9 cellular contexts compared by ENCODE assay signal in genomic region chr3:47664519-47664918, GRCh38.
A peak's percentile ranks its signal among the peaks of the same experiment; 100 is the strongest.
DNase-seq lines count a peak whose midpoint lies in the region; ATAC-seq, FAIRE-seq and TF ChIP-seq lines count a peak whose summit lies in the region.
"Had no signal": no experiment of that assay in that cellular context is flagged by ENCODE, and none has a peak within 500 bp of the region (broad histone marks: within the 10 kb centered on the region; RNA-seq: fewer than 3 reads in every experiment).

No MANE protein-coding gene starts in this region.

- H3K4ac ChIP-seq in IMR-90 (ENCODE audit: low read depth, low read length) (no peak overlapping the region), mesenchymal stem cell (ENCODE audit: low read depth in 1 of 2, low read length in 2 of 2) (no peak overlapping the region)

- in situ Hi-C loops in IMR-90 (cut with MboI; ENCODE audit: low sequenced_read_pairs): no loop called here

- no peak overlapping the region for H3K4me3 Mint-ChIP-seq in astrocyte (ENCODE audit: unreplicated experiment)

- H3K9me3 ChIP-seq in IMR-90 (ENCODE audit: control insufficient read depth, insufficient read depth, low read length): no peaks in the 10 kb centered on the region
- H3K9me3 ChIP-seq in astrocyte (ENCODE audit: insufficient read depth, low read depth, low read length): no peaks in the 10 kb centered on the region
- no peaks in the 10 kb centered on the region for H3K9me3 ChIP-seq in mesenchymal stem cell (ENCODE audit: control insufficient read depth, low read length)

- H4K8ac ChIP-seq in IMR-90 (ENCODE audit: low read depth in 2 of 2, low read length in 2 of 2) (no peak overlapping the region), mesenchymal stem cell (ENCODE audit: low read length) (no peak overlapping the region)

- no peak overlapping the region for H2BK12ac ChIP-seq in mesenchymal stem cell (ENCODE audit: low read length in 2 of 2)

- no peak overlapping the region for H3K27ac ChIP-seq in IMR-90 (ENCODE audit: insufficient read depth, low read length)
- no peak overlapping the region for H3K27ac ChIP-seq in astrocyte (ENCODE audit: low read depth, low read length)
- no peak overlapping the region for H3K27ac ChIP-seq in mesenchymal stem cell (ENCODE audit: low read length, poor library complexity, severe bottlenecking)

- no peaks in the 10 kb centered on the region for H3K9me3 Mint-ChIP-seq in astrocyte (ENCODE audit: unreplicated experiment)

- H3K36me3 Mint-ChIP-seq in astrocyte (ENCODE audit: low read depth, unreplicated experiment): peaks cover 2% of the 10 kb centered on the region

- CTCF ChIA-PET in IMR-90 (lab: Yijun Ruan, JAX): no interaction called here

- peaks cover 5% of the 10 kb centered on the region for H4K20me1 ChIP-seq in IMR-90 (ENCODE audit: insufficient read depth, low read length)
- peaks cover 24% of the 10 kb centered on the region for H4K20me1 ChIP-seq in astrocyte (ENCODE audit: insufficient read depth, low read length)

- H2BK120ac ChIP-seq in IMR-90 (ENCODE audit: low read depth, low read length) (no peak overlapping the region), mesenchymal stem cell (ENCODE audit: low read depth, low read length) (no peak overlapping the region)

- no peaks in the 10 kb centered on the region for H3K27me3 Mint-ChIP-seq in astrocyte (ENCODE audit: low read depth, unreplicated experiment)

- ATAC-seq in IMR-90 (ENCODE audit: low read depth) (no peak), HG03457 (IDR thresholded peaks at IDR 0.05; ENCODE audit: unreplicated experiment) (no peak), HG02610 (IDR thresholded peaks at IDR 0.05; ENCODE audit: unreplicated experiment) (no peak)

- peaks cover 5% of the 10 kb centered on the region; the same call in 1 of the 2 replicates for H3K9me1 ChIP-seq in IMR-90 (ENCODE audit: insufficient read depth, low read length)

- no peak for TF ChIP-seq RAD21 in IMR-90 (IDR thresholded peaks at IDR 0.05; ENCODE audit: low read length)

- H3K27ac Mint-ChIP-seq in astrocyte (ENCODE audit: unreplicated experiment): peak overlapping the region; percentile 34

- POLR2A ChIA-PET in IMR-90 (lab: Charles Lee; ENCODE audit: unreplicated experiment): no interaction called here

- TF ChIP-seq POLR2A in IMR-90 (IDR thresholded peaks at IDR 0.05; ENCODE audit: low read depth, low read length): no peak

- H3K79me1 ChIP-seq in IMR-90 (ENCODE audit: low read depth in 1 of 2, low read length in 2 of 2) (peaks cover 0 to 16% of the 10 kb centered on the region in 2 experiments; a peak in 3 of 4 replicates), mesenchymal stem cell (replicated peaks; ENCODE audit: low read length, poor library complexity, severe bottlenecking) (peaks cover 17% of the 10 kb centered on the region)

- H3K9ac ChIP-seq in IMR-90 (ENCODE audit: low read depth, low read length): no peak overlapping the region
- H3K9ac ChIP-seq in astrocyte (ENCODE audit: low read length): no peak overlapping the region
- H3K9ac ChIP-seq in mesenchymal stem cell (ENCODE audit: low read length): no peak overlapping the region

- peak overlapping the region; percentile 9; the same call in 1 of the 2 replicates for H3K23ac ChIP-seq in IMR-90 (ENCODE audit: low read depth, low read length)
- H3K23ac ChIP-seq in mesenchymal stem cell (ENCODE audit: low read length in 2 of 2): no peak overlapping the region

- H3K4me2 ChIP-seq in IMR-90 (ENCODE audit: low read depth, low read length): no peak overlapping the region
- no peak overlapping the region for H3K4me2 ChIP-seq in astrocyte (ENCODE audit: low read length)
- H3K4me2 ChIP-seq in mesenchymal stem cell (ENCODE audit: low read length, poor library complexity, severe bottlenecking): no peak overlapping the region

- H3K4me3 ChIP-seq in IMR-90 (ENCODE audit: insufficient read depth, low read depth, low read length): no peak overlapping the region
- H3K4me3 ChIP-seq in astrocyte (ENCODE audit: insufficient read depth, low read depth, low read length): no peak overlapping the region
- H3K4me3 ChIP-seq in mesenchymal stem cell (ENCODE audit: insufficient read depth in 1 of 2, low read depth in 1 of 2, low read length in 2 of 2): no peak overlapping the region

- peaks cover 19% of the 10 kb centered on the region for H3K4me1 Mint-ChIP-seq in astrocyte (ENCODE audit: low read depth, unreplicated experiment)

- no peak overlapping the region for H4K5ac ChIP-seq in IMR-90 (ENCODE audit: low read depth, low read length)

- FAIRE-seq in astrocyte (lab: Jason Lieb, UNC): no peak
- FAIRE-seq: islet of Langerhans had no signal

- no peak overlapping the region for H2AK9ac ChIP-seq in IMR-90 (replicated peaks; ENCODE audit: low read depth, low read length, poor library complexity)

- dilution Hi-C loops in IMR-90 (cut with HindIII; ENCODE audit: low sequenced_read_pairs, unreplicated experiment): no loop called here

- H3K18ac ChIP-seq in IMR-90 (ENCODE audit: low read depth, low read length): no peak overlapping the region
- H3K18ac ChIP-seq in mesenchymal stem cell (ENCODE audit: low read depth in 1 of 2, low read length in 2 of 2): no peak overlapping the region

- H3K79me2 ChIP-seq in astrocyte (ENCODE audit: insufficient read depth, low read length): peaks cover 4% of the 10 kb centered on the region

- H2AK5ac ChIP-seq in IMR-90 (ENCODE audit: low read depth, low read length): no peak overlapping the region
- H2AK5ac ChIP-seq in mesenchymal stem cell (ENCODE audit: low read length, severe bottlenecking): no peak overlapping the region

- DNase-seq in Daoy (ENCODE audit: low read depth) (peak; percentile 6), IMR-90 (no peak), astrocyte (ENCODE audit: low read depth) (peak; percentile 26), mesenchymal stem cell (peak; percentile 31), mesenteric fat pad (ENCODE audit: low spot score) (no peak)
- DNase-seq in stimulated activated CD4-positive, alpha-beta T cell treated with anti-CD3 and anti-CD28 coated beads, Interleukin-2, amount 100 ng/mL, for 48 hours: no peak

- WGBS in IMR-90 (ENCODE audit: extremely low coverage in 2 of 2, insufficient read length in 1 of 2), 2 experiments: no CpG with 5 or more reads among the region's 2 CpGs
- 83% methylated on average over 1 of the region's 2 CpGs for WGBS in mesenchymal stem cell

- H3K36me3 ChIP-seq in IMR-90 (ENCODE audit: control insufficient read depth, insufficient read depth, low read length): peaks cover 8% of the 10 kb centered on the region
- H3K36me3 ChIP-seq in astrocyte (ENCODE audit: insufficient read depth, low read length): peaks cover 10% of the 10 kb centered on the region
- peaks cover 16 to 46% of the 10 kb centered on the region in 2 experiments for H3K36me3 ChIP-seq in mesenchymal stem cell (ENCODE audit: control insufficient read depth in 1 of 2, insufficient read depth in 2 of 2, low read depth in 1 of 2, low read length in 2 of 2)

- H2BK15ac ChIP-seq in IMR-90 (ENCODE audit: low read depth, low read length) (no peak overlapping the region), mesenchymal stem cell (ENCODE audit: low read depth, poor library complexity, severe bottlenecking) (no peak overlapping the region)

- no peak overlapping the region for H2BK20ac ChIP-seq in IMR-90 (ENCODE audit: low read depth, low read length)

- H3K4me1 ChIP-seq in IMR-90 (ENCODE audit: control insufficient read depth, insufficient read depth, low read length) (0 out of 2 replicates have a peak, but pooled peaks cover 2% of the 10 kb centered on the region), astrocyte (ENCODE audit: insufficient read depth, low read length) (peaks cover 10% of the 10 kb centered on the region), mesenchymal stem cell (ENCODE audit: control insufficient read depth, insufficient read depth, low read depth, low read length) (peaks cover 2% of the 10 kb centered on the region)

- H2AFZ ChIP-seq in IMR-90 (replicated peaks; ENCODE audit: low read length, poor library complexity): no peak overlapping the region
- no peak overlapping the region for H2AFZ ChIP-seq in astrocyte (ENCODE audit: low read depth, low read length)
- H2AFZ ChIP-seq in mesenchymal stem cell (ENCODE audit: low read depth, low read length): no peak overlapping the region

- intact Hi-C loops in IMR-90 (cut with micrococcal nuclease): no loop called here

- no peak overlapping the region for H3K56ac ChIP-seq in IMR-90 (ENCODE audit: extremely low read depth, insufficient read depth, low read length)

- H3K27me3 ChIP-seq in IMR-90 (ENCODE audit: control insufficient read depth, insufficient read depth, low read length): no peaks in the 10 kb centered on the region
- no peaks in the 10 kb centered on the region for H3K27me3 ChIP-seq in astrocyte (ENCODE audit: insufficient read depth, low read length)
- H3K27me3 ChIP-seq in mesenchymal stem cell (ENCODE audit: control insufficient read depth in 1 of 2, insufficient read depth in 1 of 2, low read length in 2 of 2): no peaks in the 10 kb centered on the region

- BruUV-seq in IMR-90 (replicated peaks; lab: Mats Ljungman, UMichigan): no TSS peak

- H2BK5ac ChIP-seq in IMR-90 (ENCODE audit: low read depth, low read length, poor library complexity, severe bottlenecking) (no peak overlapping the region), mesenchymal stem cell (ENCODE audit: low read depth, low read length, poor library complexity, severe bottlenecking) (no peak overlapping the region)

- H4K91ac ChIP-seq in IMR-90 (ENCODE audit: insufficient read depth, low read depth, low read length) (no peak overlapping the region), mesenchymal stem cell (ENCODE audit: low read length) (no peak overlapping the region)

- H3K14ac ChIP-seq in IMR-90 (replicated peaks; ENCODE audit: low read depth, low read length) (no peak overlapping the region), mesenchymal stem cell (ENCODE audit: low read length in 2 of 2) (no peak overlapping the region)

- TF ChIP-seq CTCF in IMR-90 (conservative IDR thresholded peaks at IDR 0.05; ENCODE audit: low read depth, low read length) (peak; percentile 13; the same call in 1 of the 2 replicates), astrocyte (IDR thresholded peaks at IDR 0.05; ENCODE audit: insufficient read depth, low read depth, low read length) (peak; percentile 31)

TF ChIP-seq in IMR-90, 13 proteins besides CTCF, POLR2A, EP300 and RAD21:
- TF ChIP-seq USF2 (IDR thresholded peaks at IDR 0.05; ENCODE audit: low read depth, low read length) (no peak), MAZ (IDR thresholded peaks at IDR 0.05; ENCODE audit: borderline replicate concordance, low read depth, low read length) (no peak), CHD1 (IDR thresholded peaks at IDR 0.05; ENCODE audit: low read depth, low read length) (no peak), MAFK (IDR thresholded peaks at IDR 0.05; ENCODE audit: low read depth, low read length) (no peak)
TF ChIP-seq in IMR-90: peak in this region for 0.

Comparison
In these comparisons a context has a peak if more than half of its experiments do, and no peak if none do; other contexts are left out.
1. DNase-seq: peak in Daoy (single experiment), astrocyte (single experiment) and mesenchymal stem cell (single experiment); none in IMR-90 (single experiment), stimulated activated CD4-positive, alpha-beta T cell treated with anti-CD3 and anti-CD28 coated beads, Interleukin-2, amount 100 ng/mL, for 48 hours (0 of 2) and mesenteric fat pad (single experiment).